ENCODE assay signal across 18 cellular contexts in the genomic region with DNA sequence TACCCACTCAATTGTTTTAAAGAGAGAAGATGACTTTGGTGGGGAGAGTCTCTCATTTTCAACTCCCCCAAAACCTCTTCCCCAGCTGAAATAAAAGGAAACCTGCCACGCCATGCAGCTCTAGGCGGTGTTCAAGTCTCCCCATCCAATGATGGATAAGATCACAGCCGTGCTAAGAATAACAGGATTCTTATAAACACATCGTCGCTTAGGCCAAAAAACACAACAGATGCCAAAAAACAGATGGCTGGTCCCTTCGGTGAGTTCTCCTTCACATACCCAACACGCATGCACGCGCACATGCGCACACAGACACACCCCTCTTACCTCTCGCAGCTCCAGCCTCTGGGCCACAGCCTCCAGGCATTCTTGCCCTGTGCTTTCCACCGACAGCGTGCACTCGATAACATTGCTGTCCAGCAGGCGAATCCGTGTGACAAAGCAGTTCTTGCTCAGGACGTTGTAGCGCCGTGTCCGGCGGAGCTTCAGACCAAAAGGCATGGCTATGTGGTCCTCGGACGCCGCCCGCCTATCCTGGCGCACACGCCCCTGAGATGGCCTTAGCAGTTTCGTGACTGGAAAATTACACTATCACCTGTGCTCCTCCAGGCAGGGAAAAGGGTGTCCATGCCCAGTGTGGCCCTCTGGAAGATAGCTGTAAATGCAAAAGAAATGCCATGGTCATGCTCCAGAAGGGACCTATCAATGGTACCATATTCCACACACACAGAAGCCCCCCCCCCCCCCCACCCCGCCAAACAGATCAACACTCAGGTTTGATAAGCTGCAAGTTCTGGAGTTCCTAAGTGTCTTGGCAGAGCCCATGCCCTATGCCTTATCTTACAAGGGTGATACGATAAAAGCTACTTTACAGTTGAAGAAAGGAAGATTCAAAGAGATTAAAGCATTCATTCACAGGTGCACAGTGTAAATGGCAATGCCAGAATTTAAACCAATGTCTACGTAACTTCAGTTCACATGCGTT.
DNase-seq lines count a peak whose midpoint lies in the region; ATAC-seq and TF ChIP-seq lines count a peak whose summit lies in the region.
"Had no signal": no experiment of that assay in that cellular context is flagged by ENCODE, and none has a peak within 500 bp of the region (broad histone marks: within the 10 kb centered on the region; RNA-seq: fewer than 3 reads in every experiment).

No MANE protein-coding gene starts in this region.

- TF ChIP-seq POLR2A in spleen (IDR thresholded peaks at IDR 0.05), result no peak

- peaks cover 0 to 21% (median 0%) of the 10 kb centered on the region in 9 donors for H3K36me3 ChIP-seq in heart right ventricle
- H3K36me3 ChIP-seq in psoas muscle (ENCODE audit: insufficient read depth in 1 of 2, low read depth in 1 of 2), result peaks cover 0 to 13% of the 10 kb centered on the region in 2 donors
- no peaks in the 10 kb centered on the region for H3K36me3 ChIP-seq in spleen

- peak in 6 of 8 donors; percentile 7 to 79 (median 19) for ATAC-seq in heart right ventricle
- ATAC-seq in psoas muscle, result peak; percentile 27 to 71 (median 49)
- no peak for ATAC-seq in HG03460 (IDR thresholded peaks at IDR 0.05; ENCODE audit: unreplicated experiment)

- H3K4me3 ChIP-seq in heart right ventricle, result no peak overlapping the region
- no peak overlapping the region for H3K4me3 ChIP-seq in psoas muscle
- H3K4me3 ChIP-seq in spleen, result no peak overlapping the region
- H3K4me3 ChIP-seq: SJSA1 had no signal

- H3K27ac ChIP-seq in heart right ventricle (no peak overlapping the region), psoas muscle (peak overlapping the region; percentile 67), spleen (no peak overlapping the region)
- H3K27ac ChIP-seq: SJSA1 had no signal

- intact Hi-C loops in heart right ventricle (cut with DNase I) (no loop called here), psoas muscle (cut with DNase I) (no loop called here), spleen (cut with DNase I; ENCODE audit: low total_unique reads) (no loop called here)

- TF ChIP-seq CTCF in heart right ventricle (IDR thresholded peaks at IDR 0.05), result no peak
- TF ChIP-seq CTCF in psoas muscle (IDR thresholded peaks at IDR 0.05), result no peak
- TF ChIP-seq CTCF in spleen (IDR thresholded peaks at IDR 0.05 in 8 of 11, conservative IDR thresholded peaks at IDR 0.05 in 3 of 11), result no peak

- H3K4me1 ChIP-seq in heart right ventricle (peaks cover 0 to 10% (median 0%) of the 10 kb centered on the region in 9 donors), psoas muscle (peaks cover 60% of the 10 kb centered on the region), spleen (no peaks in the 10 kb centered on the region)

- DNase-seq in ELF-1 (ENCODE audit: low read depth, low spot score) (peak; percentile 36), NCI-H524 treated with DMSO at 0.1 percent for 48 hours (lab: John Stamatoyannopoulos, UW) (peak; percentile 95), heart right ventricle (no peak), psoas muscle (peak in 1 of 2 donors; percentile 45), activated gamma-delta T cell (lab: John Stamatoyannopoulos, UW) (no peak), spleen (no peak)
- DNase-seq: activated CD8-positive, alpha-beta memory T cell treated with anti-CD3 and anti-CD28 coated beads for 24 hours; CD4-positive, alpha-beta memory T cell; cerebellar nuclear complex; H7; hippocampal formation; KBM-7; midbrain; NCI-H1930; NCI-H526; stimulated activated naive CD4-positive, alpha-beta T cell treated with Interleukin-2 at 50 U/mL for 16 hours had no signal

- H3K27me3 ChIP-seq in heart right ventricle (no peaks in the 10 kb centered on the region), psoas muscle (ENCODE audit: insufficient read depth in 3 of 3, low read length in 2 of 3) (no peaks in the 10 kb centered on the region), spleen (replicated peaks in 1 of 7) (no peaks in the 10 kb centered on the region)
- H3K27me3 ChIP-seq: SJSA1 had no signal

- WGBS in heart right ventricle, 2 donors, result 79 to 88% methylated on average over 32 of the region's 32 CpGs
- WGBS in psoas muscle, 3 donors, result 84 to 87% (median 85%) methylated on average over 32 of the region's 32 CpGs
- WGBS in spleen, 5 donors, result 88 to 93% (median 92%) methylated on average over 29 to 32 of the region's 32 CpGs

- no peaks in the 10 kb centered on the region for H3K9me3 ChIP-seq in heart right ventricle
- no peaks in the 10 kb centered on the region for H3K9me3 ChIP-seq in psoas muscle
- H3K9me3 ChIP-seq in spleen, result no peaks in the 10 kb centered on the region

Comparison
In these comparisons a context has a peak if more than half of its experiments do, and no peak if none do; other contexts are left out.
1. DNase-seq: peak in ELF-1 (single experiment) and NCI-H524 treated with DMSO at 0.1 percent for 48 hours (single experiment); none in heart right ventricle (0 of 2), activated gamma-delta T cell (single experiment) and spleen (single experiment).